In genomic region chr4:103370336-103370735, GRCh38 we compare ENCODE assay signal across 25 cellular contexts.
"Had no signal": no experiment of that assay in that cellular context is flagged by ENCODE, and none has a peak within 500 bp of the region (broad histone marks: within the 10 kb centered on the region; RNA-seq: fewer than 3 reads in every experiment).

No MANE protein-coding gene starts in this region.

- H3K4me1 Mint-ChIP-seq: mesothelial cell of epicardium, naive B cell had no signal

- H3K36me3 Mint-ChIP-seq: mesothelial cell of epicardium, naive B cell had no signal

- H3K4me3 Mint-ChIP-seq: mesothelial cell of epicardium, naive B cell had no signal

- H3K27ac Mint-ChIP-seq: mesothelial cell of epicardium, naive B cell had no signal

- H3K9me3 ChIP-seq: esophagus muscularis mucosa, gastrocnemius medialis, left lung, lower lobe of right lung, mucosa of descending colon had no signal

- FAIRE-seq: colon, endothelial cell of umbilical vein, islet of Langerhans, keratinocyte had no signal

- H3K36me3 ChIP-seq: esophagus muscularis mucosa, gastrocnemius medialis, heart right ventricle, left lung, lower lobe of right lung had no signal

- H3K27me3 ChIP-seq: esophagus muscularis mucosa, gastrocnemius medialis, heart right ventricle, left lung had no signal

- H3K27me3 Mint-ChIP-seq: naive B cell had no signal

- H3K4me3 ChIP-seq: coronary artery, dorsolateral prefrontal cortex, esophagus muscularis mucosa, gastrocnemius medialis, heart right ventricle, left lung, lower lobe of right lung, mucosa of descending colon had no signal

- H3K4me1 ChIP-seq: esophagus muscularis mucosa, gastrocnemius medialis, heart right ventricle, left lung, lower lobe of right lung had no signal

- H3K9me3 Mint-ChIP-seq: mesothelial cell of epicardium had no signal

- DNase-seq: dermis blood vessel endothelial cell; dorsolateral prefrontal cortex; effector CD4-positive, alpha-beta T cell; effector memory CD4-positive, alpha-beta T cell; foreskin fibroblast; foreskin melanocyte; gastrocnemius medialis; glutamatergic neuron; head of caudate nucleus; heart right ventricle; hippocampal formation; left cardiac atrium; left lung; left ventricle myocardium superior; lower lobe of right lung; mesenchymal stem cell; mucosa of descending colon; naive B cell had no signal

- H3K27ac ChIP-seq: coronary artery, dorsolateral prefrontal cortex, esophagus muscularis mucosa, gastrocnemius medialis, heart right ventricle, left lung, lower lobe of right lung had no signal
